In the genomic region with DNA sequence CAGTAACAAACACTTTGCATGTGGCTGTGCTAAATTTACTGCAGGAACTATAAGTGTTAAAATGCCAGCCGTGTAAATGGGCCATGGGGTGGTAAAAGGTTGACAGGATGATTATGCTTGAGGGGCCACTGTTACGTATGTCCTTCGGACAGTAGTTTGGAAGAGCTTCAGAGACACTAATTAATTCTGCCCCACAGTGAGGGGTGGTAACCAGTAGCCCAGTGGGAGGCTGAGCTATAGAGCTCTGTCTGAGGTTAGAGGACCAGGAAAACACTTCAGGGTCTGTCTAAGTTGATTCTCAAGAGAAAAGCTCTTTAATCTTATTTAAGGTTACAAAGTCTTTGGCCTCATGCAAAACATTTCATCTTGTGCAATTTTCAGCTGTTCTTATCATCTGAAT, we compare ENCODE assay signal across 29 cellular contexts.
DNase-seq lines count a peak whose midpoint lies in the region; TF ChIP-seq lines count a peak whose summit lies in the region.
"Had no signal": no experiment of that assay in that cellular context is flagged by ENCODE, and none has a peak within 500 bp of the region (broad histone marks: within the 10 kb centered on the region; RNA-seq: fewer than 3 reads in every experiment).

No MANE protein-coding gene starts in this region.

- H3K27me3 ChIP-seq in adipocyte (replicated peaks; ENCODE audit: control insufficient read depth, insufficient read depth, low read length): no peaks in the 10 kb centered on the region
- H3K27me3 ChIP-seq in neural progenitor cell: no peaks in the 10 kb centered on the region
- no peaks in the 10 kb centered on the region for H3K27me3 ChIP-seq in H7 (ENCODE audit: control insufficient read depth, insufficient read depth, low read length)
- H3K27me3 ChIP-seq: BLaER1 treated with 17β-estradiol and CSF1 and Interleukin-3, amounts not matched to agents 10 nM and 100 nM had no signal

- H3K9ac ChIP-seq in adipocyte (ENCODE audit: low read length): no peak overlapping the region
- no peak overlapping the region for H3K9ac ChIP-seq in neural progenitor cell
- H3K9ac ChIP-seq: BLaER1 treated with 17β-estradiol and CSF1 and Interleukin-3, amounts not matched to agents 10 nM and 100 nM; KMS-11 had no signal

- H3F3A ChIP-seq in neural progenitor cell (ENCODE audit: low read depth): no peaks in the 10 kb centered on the region

- H4K20me1 ChIP-seq in neural progenitor cell (ENCODE audit: low read depth): no peaks in the 10 kb centered on the region
- H4K20me1 ChIP-seq: BLaER1 treated with 17β-estradiol and CSF1 and Interleukin-3, amounts not matched to agents 10 nM and 100 nM had no signal

- H3K9me3 Mint-ChIP-seq in neural progenitor cell: no peaks in the 10 kb centered on the region
- H3K9me3 Mint-ChIP-seq in MCF 10A (ENCODE audit: unreplicated experiment): no peaks in the 10 kb centered on the region
- H3K9me3 Mint-ChIP-seq: IgD-negative memory B cell had no signal

- BruUV-seq in MCF 10A (replicated peaks; lab: Mats Ljungman, UMichigan): no TSS peak

- no peak overlapping the region for H2AFZ ChIP-seq in neural progenitor cell (replicated peaks)

- no peak overlapping the region for H3K4me3 ChIP-seq in adipocyte (ENCODE audit: low read length)
- no peak overlapping the region for H3K4me3 ChIP-seq in neural progenitor cell
- no peak overlapping the region for H3K4me3 ChIP-seq in H7 (ENCODE audit: insufficient read depth, low read depth, low read length)
- H3K4me3 ChIP-seq: A549; BLaER1 treated with 17β-estradiol and CSF1 and Interleukin-3, amounts not matched to agents 10 nM and 100 nM; GM12878 had no signal

- H3K4me1 Mint-ChIP-seq in neural progenitor cell: peaks cover 13% of the 10 kb centered on the region
- H3K4me1 Mint-ChIP-seq in MCF 10A (ENCODE audit: insufficient read depth, unreplicated experiment): no peaks in the 10 kb centered on the region
- H3K4me1 Mint-ChIP-seq: CD4-positive, alpha-beta memory T cell; IgD-negative memory B cell had no signal

- intact Hi-C loops in MCF 10A (cut with micrococcal nuclease): no loop called here

- TF ChIP-seq CTCF in neural progenitor cell (IDR thresholded peaks at IDR 0.05) (no peak), MCF 10A (IDR thresholded peaks at IDR 0.05; ENCODE audit: unreplicated experiment) (no peak)

- H3K4me1 ChIP-seq in adipocyte (ENCODE audit: control insufficient read depth, insufficient read depth, low read length): peaks cover 14% of the 10 kb centered on the region
- H3K4me1 ChIP-seq in neural progenitor cell: peaks cover 16% of the 10 kb centered on the region
- H3K4me1 ChIP-seq: A549; BLaER1 treated with 17β-estradiol and CSF1 and Interleukin-3, amounts not matched to agents 10 nM and 100 nM; Caco-2 had no signal

- peaks cover 5% of the 10 kb centered on the region for H3K36me3 Mint-ChIP-seq in neural progenitor cell
- no peaks in the 10 kb centered on the region for H3K36me3 Mint-ChIP-seq in MCF 10A (ENCODE audit: insufficient read depth, unreplicated experiment)
- H3K36me3 Mint-ChIP-seq: CD4-positive, alpha-beta memory T cell; IgD-negative memory B cell had no signal

- DNase-seq in NCI-H524 treated with DMSO at 0.1 percent for 48 hours (lab: John Stamatoyannopoulos, UW) (peak; percentile 1), adipocyte (ENCODE audit: low read depth) (peak; percentile 7), neural progenitor cell (ENCODE audit: low spot score) (peak; percentile 62), hypothalamus (lab: John Stamatoyannopoulos, UW) (no peak), CD1c-positive myeloid dendritic cell (ENCODE audit: extremely low spot score) (no peak), MCF 10A (ENCODE audit: unreplicated experiment) (no peak), H7 (no peak)
- DNase-seq: AML-193; Caco-2; CD4-positive, alpha-beta memory T cell; DMS79; EL; GDM1; GOT3; NCI-H1048; NCI-H1417; NCI-H2081; NCI-H2171 treated with DMSO at 0.1 percent for 48 hours; NCI-H345; NCI-H510A treated with DMSO at 0.1 percent for 48 hours; NCI-H774; Right ventricle myocardium superior; RPMI8226 had no signal

- H3K36me3 ChIP-seq in adipocyte (ENCODE audit: control insufficient read depth, insufficient read depth, low read length, severe bottlenecking) (no peaks in the 10 kb centered on the region), neural progenitor cell (no peaks in the 10 kb centered on the region), H7 (replicated peaks; ENCODE audit: control insufficient read depth, insufficient read depth, low read length) (no peaks in the 10 kb centered on the region)
- H3K36me3 ChIP-seq: BLaER1 treated with 17β-estradiol and CSF1 and Interleukin-3, amounts not matched to agents 10 nM and 100 nM had no signal

- peak overlapping the region; percentile 59 for H3K4me2 ChIP-seq in neural progenitor cell
- H3K4me2 ChIP-seq: A549; BLaER1 treated with 17β-estradiol and CSF1 and Interleukin-3, amounts not matched to agents 10 nM and 100 nM; KMS-11 had no signal

- no peak overlapping the region for H3K27ac ChIP-seq in neural progenitor cell
- H3K27ac ChIP-seq: A549; BLaER1 treated with 17β-estradiol and CSF1 and Interleukin-3, amounts not matched to agents 10 nM and 100 nM; HL-60; KMS-11 had no signal

- POLR2A ChIA-PET in MCF 10A (lab: Yijun Ruan, JAX): no interaction called here

- H3K79me2 ChIP-seq in neural progenitor cell (ENCODE audit: low read depth): no peaks in the 10 kb centered on the region

- H3K9me3 ChIP-seq in adipocyte (ENCODE audit: control insufficient read depth, low read length) (no peaks in the 10 kb centered on the region), neural progenitor cell (ENCODE audit: low read depth) (no peaks in the 10 kb centered on the region)
- H3K9me3 ChIP-seq: A549; BLaER1 treated with 17β-estradiol and CSF1 and Interleukin-3, amounts not matched to agents 10 nM and 100 nM; Caco-2 had no signal

- H3K4me3 Mint-ChIP-seq in neural progenitor cell (no peak overlapping the region), MCF 10A (ENCODE audit: unreplicated experiment) (no peak overlapping the region)
- H3K4me3 Mint-ChIP-seq: CD4-positive, alpha-beta memory T cell; IgD-negative memory B cell had no signal

- CTCF ChIA-PET in MCF 10A (lab: Yijun Ruan, JAX): no interaction called here

- H3K27ac Mint-ChIP-seq in neural progenitor cell (no peak overlapping the region), MCF 10A (ENCODE audit: low read depth, unreplicated experiment) (no peak overlapping the region)
- H3K27ac Mint-ChIP-seq: CD4-positive, alpha-beta memory T cell; IgD-negative memory B cell had no signal

- no peaks in the 10 kb centered on the region for H3K27me3 Mint-ChIP-seq in neural progenitor cell (ENCODE audit: insufficient read depth, low read depth)
- no peaks in the 10 kb centered on the region for H3K27me3 Mint-ChIP-seq in MCF 10A (ENCODE audit: insufficient read depth, unreplicated experiment)
- H3K27me3 Mint-ChIP-seq: CD4-positive, alpha-beta memory T cell; IgD-negative memory B cell had no signal

Comparison
In these comparisons a context has a peak if more than half of its experiments do, and no peak if none do; other contexts are left out.
1. DNase-seq: peak in NCI-H524 treated with DMSO at 0.1 percent for 48 hours (single experiment), adipocyte (single experiment) and neural progenitor cell (single experiment); none in hypothalamus (0 of 51), CD1c-positive myeloid dendritic cell (single experiment), MCF 10A (single experiment) and H7 (single experiment).